ENCODE assay signal across 37 cellular contexts in genomic region chr14:37608649-37609048, GRCh38. TPM values are rescaled to one million over a fixed set of nuclear protein-coding genes. Genes with fewer than 3 reads are reported as not detected.
"Had no signal": no experiment of that assay in that cellular context is flagged by ENCODE, and none has a peak within 500 bp of the region (broad histone marks: within the 10 kb centered on the region; RNA-seq: fewer than 3 reads in every experiment).

No MANE protein-coding gene starts in this region.

- DNase-seq: Karpas-422, Kasumi-1, MG63, MM.1S, MV-4-11, NCI-H1048, NCI-H1092, NCI-H1092 treated with DMSO at 0.1 percent for 48 hours, NCI-H1105, NCI-H1105 treated with DMSO at 0.1 percent for 48 hours, NCI-H1417, NCI-H1417 treated with DMSO at 0.1 percent for 48 hours, NCI-H1436, NCI-H1436 treated with DMSO at 0.1 percent for 48 hours, NCI-H146, NCI-H1694, NCI-H1694 treated with DMSO at 0.1 percent for 48 hours, NCI-H187, NCI-H187 treated with DMSO at 0.1 percent for 48 hours, NCI-H1930, NCI-H2029, NCI-H2029 treated with DMSO at 0.1 percent for 48 hours, NCI-H2081, NCI-H2081 treated with DMSO at 0.1 percent for 48 hours, NCI-H2107, NCI-H2171, NCI-H2171 treated with DMSO at 0.1 percent for 48 hours, NCI-H2227 treated with DMSO at 0.1 percent for 48 hours, NCI-H226, NCI-H345, NCI-H446, NCI-H446 treated with DMSO at 0.1 percent for 48 hours, NCI-H510A, NCI-H510A treated with DMSO at 0.1 percent for 48 hours had no signal

- H3K9ac ChIP-seq: KMS-11 had no signal

- H3K4me2 ChIP-seq: KMS-11 had no signal

- H3K36me3 ChIP-seq: MG63 had no signal

- H3K27ac ChIP-seq: KMS-11 had no signal

- H3K4me3 ChIP-seq: MG63 had no signal

- H3K9me3 ChIP-seq: MG63 had no signal

RNA-seq across cellular contexts. Expression of gene TTC6, which starts 13.2 kb away (rescaled TPM):
- total RNA-seq: LHCN-M2, M059J had no signal

RNA-seq across cellular contexts. Expression of gene FOXA1, which starts 13.6 kb away (rescaled TPM):
- total RNA-seq: LHCN-M2, M059J had no signal
